Comparison of ENCODE assay signal across 26 cellular contexts in genomic region chr11:87908086-87908485, GRCh38.
DNase-seq lines count a peak whose midpoint lies in the region; ATAC-seq lines count a peak whose summit lies in the region.
"Had no signal": no experiment of that assay in that cellular context is flagged by ENCODE, and none has a peak within 500 bp of the region (broad histone marks: within the 10 kb centered on the region; RNA-seq: fewer than 3 reads in every experiment).

No MANE protein-coding gene starts in this region.

- H3K36me3 ChIP-seq in mesendoderm (ENCODE audit: control insufficient read depth, insufficient read depth, low read length), result no peaks in the 10 kb centered on the region
- H3K36me3 ChIP-seq: BLaER1 treated with 17β-estradiol and CSF1 and Interleukin-3, amounts not matched to agents 10 nM and 100 nM had no signal

- H3K4ac ChIP-seq in mesendoderm (ENCODE audit: low read depth, low read length), result no peak overlapping the region

- no peak overlapping the region for H3K18ac ChIP-seq in mesendoderm (ENCODE audit: low read length)

- H3K79me1 ChIP-seq in mesendoderm (ENCODE audit: low read length), result no peaks in the 10 kb centered on the region

- H3K27ac ChIP-seq in mesendoderm (ENCODE audit: low read depth, low read length), result no peak overlapping the region
- H3K27ac ChIP-seq: 22Rv1; A549; BLaER1 treated with 17β-estradiol and CSF1 and Interleukin-3, amounts not matched to agents 10 nM and 100 nM; C4-2B had no signal

- no peak overlapping the region for H4K8ac ChIP-seq in mesendoderm (ENCODE audit: low read depth, low read length)

- no peak overlapping the region for H3K56ac ChIP-seq in mesendoderm (ENCODE audit: low read length)

- no peaks in the 10 kb centered on the region for H3K4me1 Mint-ChIP-seq in T-helper 2 cell treated with Interferon-gamma antibody and Interleukin-4, amounts not matched to agents 5 μg/mL and 100 μg/mL, for 36 hours (ENCODE audit: low read depth)
- H3K4me1 Mint-ChIP-seq: B cell; CD4-positive, alpha-beta memory T cell; CD8-positive, alpha-beta memory T cell had no signal

- no peak overlapping the region for H2BK5ac ChIP-seq in mesendoderm (ENCODE audit: low read length)

- H3K79me2 ChIP-seq in mesendoderm (ENCODE audit: control insufficient read depth, insufficient read depth, low read length), result no peaks in the 10 kb centered on the region

- ATAC-seq in GM18502 (IDR thresholded peaks at IDR 0.05; ENCODE audit: poor library complexity, unreplicated experiment), result no peak
- ATAC-seq: A549, GM12878 had no signal

- H3K4me2 ChIP-seq in mesendoderm (ENCODE audit: low read length), result no peak overlapping the region
- H3K4me2 ChIP-seq: A549; BLaER1 treated with 17β-estradiol and CSF1 and Interleukin-3, amounts not matched to agents 10 nM and 100 nM had no signal

- H3K4me3 ChIP-seq in mesendoderm (ENCODE audit: low read length), result no peak overlapping the region
- H3K4me3 ChIP-seq: A549; BLaER1 treated with 17β-estradiol and CSF1 and Interleukin-3, amounts not matched to agents 10 nM and 100 nM; GM12878 had no signal

- no peak overlapping the region for H3K4me3 Mint-ChIP-seq in T-helper 2 cell treated with Interferon-gamma antibody and Interleukin-4, amounts not matched to agents 5 μg/mL and 100 μg/mL, for 36 hours
- H3K4me3 Mint-ChIP-seq: B cell; CD4-positive, alpha-beta memory T cell; CD8-positive, alpha-beta memory T cell had no signal

- H2BK15ac ChIP-seq in mesendoderm (replicated peaks; ENCODE audit: low read depth), result no peak overlapping the region

- H3K27me3 ChIP-seq in mesendoderm (ENCODE audit: insufficient read depth, low read length, poor library complexity), result no peaks in the 10 kb centered on the region
- H3K27me3 ChIP-seq: BLaER1 treated with 17β-estradiol and CSF1 and Interleukin-3, amounts not matched to agents 10 nM and 100 nM had no signal

- intact Hi-C loops in posterior vena cava (cut with DNase I), result no loop called here

- no peak overlapping the region for H3K9ac ChIP-seq in mesendoderm (ENCODE audit: low read length)
- H3K9ac ChIP-seq: BLaER1 treated with 17β-estradiol and CSF1 and Interleukin-3, amounts not matched to agents 10 nM and 100 nM had no signal

- H2BK120ac ChIP-seq in mesendoderm (ENCODE audit: low read depth, low read length), result no peak overlapping the region

- no peak overlapping the region for H3K23ac ChIP-seq in mesendoderm (ENCODE audit: low read length)

- H3K27me3 Mint-ChIP-seq in T-helper 2 cell treated with Interferon-gamma antibody and Interleukin-4, amounts not matched to agents 5 μg/mL and 100 μg/mL, for 36 hours (ENCODE audit: low read depth), result no peaks in the 10 kb centered on the region
- H3K27me3 Mint-ChIP-seq: B cell; CD4-positive, alpha-beta memory T cell; CD8-positive, alpha-beta memory T cell had no signal

- H4K5ac ChIP-seq in mesendoderm (ENCODE audit: low read length), result no peak overlapping the region

- no peak overlapping the region for H3K27ac Mint-ChIP-seq in T-helper 2 cell treated with Interferon-gamma antibody and Interleukin-4, amounts not matched to agents 5 μg/mL and 100 μg/mL, for 36 hours
- H3K27ac Mint-ChIP-seq: B cell; CD4-positive, alpha-beta memory T cell; CD8-positive, alpha-beta memory T cell had no signal

- no peaks in the 10 kb centered on the region for H3K36me3 Mint-ChIP-seq in T-helper 2 cell treated with Interferon-gamma antibody and Interleukin-4, amounts not matched to agents 5 μg/mL and 100 μg/mL, for 36 hours (ENCODE audit: low read depth)
- H3K36me3 Mint-ChIP-seq: CD4-positive, alpha-beta memory T cell; CD8-positive, alpha-beta memory T cell had no signal

- H2AK5ac ChIP-seq in mesendoderm (ENCODE audit: low read length), result no peak overlapping the region

- H3K4me1 ChIP-seq in mesendoderm (ENCODE audit: control insufficient read depth, low read depth, low read length), result no peaks in the 10 kb centered on the region
- H3K4me1 ChIP-seq: A549; BLaER1 treated with 17β-estradiol and CSF1 and Interleukin-3, amounts not matched to agents 10 nM and 100 nM; Caco-2 had no signal

- peak; percentile 3 for DNase-seq in CMK (ENCODE audit: low read depth)
- peak; percentile 82 for DNase-seq in NCI-H82 (lab: John Stamatoyannopoulos, UW)
- peak; percentile 39 for DNase-seq in OCI-M1 (lab: John Stamatoyannopoulos, UW)
- DNase-seq in mesendoderm, result peak; percentile 52
- no peak for DNase-seq in T-helper 2 cell treated with Interferon-gamma antibody and Interleukin-4, amounts not matched to agents 5 μg/mL and 100 μg/mL, for 36 hours (ENCODE audit: low spot score)
- DNase-seq in stimulated activated CD4-positive, alpha-beta T cell treated with anti-CD3 and anti-CD28 coated beads, Interleukin-1b, Interleukin-23, amount 100 ng/mL, for 48 hours, result no peak
- DNase-seq in posterior vena cava (ENCODE audit: low spot score), result no peak
- DNase-seq: AML-193; Caco-2; Calu3; CD4-positive, alpha-beta memory T cell; CD8-positive, alpha-beta memory T cell; DMS 273 treated with DMSO at 0.1 percent for 48 hours; DMS153; DMS53; DMS79; DND-41; EL; GDM1 had no signal

- no peaks in the 10 kb centered on the region for H3K9me3 Mint-ChIP-seq in T-helper 2 cell treated with Interferon-gamma antibody and Interleukin-4, amounts not matched to agents 5 μg/mL and 100 μg/mL, for 36 hours
- H3K9me3 Mint-ChIP-seq: CD4-positive, alpha-beta memory T cell had no signal

- no CpG with 5 or more reads among the region's 1 CpG for WGBS in mesendoderm (ENCODE audit: extremely low coverage, insufficient coverage, low lambda C conversion rate)

Comparison
In these comparisons a context has a peak if more than half of its experiments do, and no peak if none do; other contexts are left out.
1. DNase-seq: peak in CMK (single experiment), NCI-H82 (single experiment), OCI-M1 (single experiment) and mesendoderm (single experiment); none in T-helper 2 cell treated with Interferon-gamma antibody and Interleukin-4, amounts not matched to agents 5 μg/mL and 100 μg/mL, for 36 hours (single experiment), stimulated activated CD4-positive, alpha-beta T cell treated with anti-CD3 and anti-CD28 coated beads, Interleukin-1b, Interleukin-23, amount 100 ng/mL, for 48 hours (single experiment) and posterior vena cava (single experiment).